1 cellular context compared by ENCODE assay signal in the genomic region with DNA sequence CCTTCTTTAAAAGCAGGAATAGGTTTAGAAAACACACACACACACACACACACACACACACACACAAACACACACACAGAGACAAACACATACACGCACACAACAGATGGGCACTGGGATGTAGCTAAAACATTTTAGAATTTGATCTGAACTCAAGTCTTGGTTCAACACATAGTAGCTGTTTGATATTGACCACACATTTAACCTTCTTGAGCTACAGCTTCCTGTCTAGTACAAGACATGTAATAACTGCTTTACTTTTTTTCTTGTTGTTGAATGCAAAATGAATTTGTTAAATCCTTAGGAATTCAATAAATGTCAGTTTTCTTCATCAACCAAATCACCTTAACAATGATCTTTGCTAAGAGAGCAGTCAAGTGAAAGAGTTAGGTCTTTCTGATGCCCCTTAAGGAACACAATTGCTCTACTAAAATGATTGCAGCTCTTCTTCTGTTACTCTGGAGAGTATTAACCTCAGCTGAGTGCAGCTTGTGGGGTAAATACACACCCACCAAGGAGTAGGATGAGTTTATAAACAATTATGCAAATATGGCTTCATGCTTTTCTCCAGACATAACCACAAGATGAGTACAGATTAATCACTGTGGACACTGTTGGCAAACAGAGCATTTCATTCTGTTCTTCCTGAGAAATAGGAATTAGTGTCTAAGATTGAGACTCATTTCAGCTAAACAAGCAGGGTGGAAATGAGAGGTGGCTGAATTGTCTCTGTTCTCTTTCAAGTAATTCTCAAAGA.
TF ChIP-seq lines count a peak whose summit lies in the region.

No MANE protein-coding gene starts in this region.

TF ChIP-seq in IMR-90, 13 proteins besides CTCF, POLR2A, EP300 and RAD21:
- no peak for TF ChIP-seq NFE2L2 (IDR thresholded peaks at IDR 0.05; ENCODE audit: low read depth, low read length)
- 0 out of 2 replicates have a peak, but pooled peaks have one; percentile 25 for TF ChIP-seq BHLHE40 (IDR thresholded peaks at IDR 0.05; ENCODE audit: low read depth, low read length)
- TF ChIP-seq RFX5 (IDR thresholded peaks at IDR 0.05; ENCODE audit: low read depth, low read length): no peak
- TF ChIP-seq CEBPB (IDR thresholded peaks at IDR 0.05; ENCODE audit: low read depth, low read length): peak; percentile 66
- no peak for TF ChIP-seq CHD1 (IDR thresholded peaks at IDR 0.05; ENCODE audit: low read depth, low read length)
- no peak for TF ChIP-seq MXI1 (IDR thresholded peaks at IDR 0.05; ENCODE audit: borderline replicate concordance, low read depth, low read length)
- TF ChIP-seq FOS (IDR thresholded peaks at IDR 0.05; ENCODE audit: low read depth, low read length): 0 out of 2 replicates have a peak, but pooled peaks have one; percentile 26
- TF ChIP-seq SMC3 (IDR thresholded peaks at IDR 0.05; ENCODE audit: low read depth, low read length): peak; percentile 4; the same call in 1 of the 2 replicates
